8 cellular contexts compared by ENCODE assay signal in the genomic region with DNA sequence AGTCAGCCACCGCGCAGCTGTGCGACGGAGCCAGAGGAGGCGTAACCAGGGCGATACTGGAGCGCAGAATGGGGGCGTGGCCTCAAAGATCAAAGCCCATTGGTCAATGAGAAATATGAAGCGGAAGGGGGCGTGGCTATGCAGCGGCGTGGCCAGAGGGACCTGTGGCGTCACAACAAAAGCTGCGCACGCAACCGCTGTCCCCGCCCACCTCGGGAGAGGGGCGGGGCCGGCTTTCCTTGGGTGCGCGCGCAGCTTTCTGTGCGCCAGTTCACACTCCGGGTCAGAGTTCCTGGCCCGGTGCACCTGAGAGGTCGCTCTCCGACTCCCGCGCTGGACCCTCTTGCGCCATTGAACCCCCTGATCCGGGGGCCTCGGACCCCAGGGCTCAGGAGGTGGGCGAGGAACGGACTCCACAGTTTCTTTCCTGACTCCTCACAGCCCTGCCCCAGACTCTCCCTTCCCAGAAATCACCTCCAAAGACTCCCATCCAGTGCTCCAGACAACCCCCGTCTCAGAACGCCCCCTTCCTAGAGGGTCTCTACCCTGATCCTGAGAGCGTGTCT. TPM values are rescaled to one million over a fixed set of nuclear protein-coding genes. Genes with fewer than 3 reads are reported as not detected.
DNase-seq lines count a peak whose midpoint lies in the region; TF ChIP-seq lines count a peak whose summit lies in the region.

A gene (plus strand): TSS at position 269 of the 566 bp plus-strand sequence.

- peak within 1 kb of the TSS; percentile 65 to 95 for H3K4me3 ChIP-seq in neuronal stem cell (ENCODE audit: low read length in 2 of 2)
- peak within 1 kb of the TSS; percentile 85 to 97 (median 88) for H3K4me3 ChIP-seq in subcutaneous abdominal adipose tissue (ENCODE audit: low read depth in 1 of 5, low read length in 5 of 5)

- peaks cover 29% of the 10 kb centered on the region for H3K36me3 Mint-ChIP-seq in HFFc6 (ENCODE audit: low read depth)

- peak within 1 kb of the TSS; percentile 99 for H2AK5ac ChIP-seq in neuronal stem cell (ENCODE audit: low read depth, low read length)

- peaks cover 3% of the 10 kb centered on the region for H3K79me1 ChIP-seq in neuronal stem cell (ENCODE audit: low read depth, low read length)

- peak within 1 kb of the TSS; percentile 57 for H3K14ac ChIP-seq in neuronal stem cell (ENCODE audit: low read length)

- peak within 1 kb of the TSS; percentile 95 for H3K4me2 ChIP-seq in neuronal stem cell (ENCODE audit: insufficient read depth, low read length, poor library complexity, severe bottlenecking)

- no peaks in the 10 kb centered on the region for H3K9me3 Mint-ChIP-seq in HFFc6

- H3K27me3 ChIP-seq in neuronal stem cell (ENCODE audit: control insufficient read depth in 3 of 3, insufficient read depth in 3 of 3, low read depth in 1 of 3, low read length in 3 of 3) (peaks cover 0 to 2% (median 0%) of the 10 kb centered on the region in 3 experiments), subcutaneous abdominal adipose tissue (ENCODE audit: control insufficient read depth in 5 of 5, insufficient read depth in 4 of 5, low read length in 5 of 5) (no peaks in the 10 kb centered on the region)

- peak within 1 kb of the TSS; percentile 12 for H2BK120ac ChIP-seq in neuronal stem cell (ENCODE audit: low read depth, low read length)

- H3K4ac ChIP-seq in neuronal stem cell (ENCODE audit: low read length), result no peak within 1 kb of the TSS

- peak within 1 kb of the TSS; percentile 94 for H3K27ac Mint-ChIP-seq in HFFc6

- H3K18ac ChIP-seq in neuronal stem cell (ENCODE audit: low read length), result peak within 1 kb of the TSS; percentile 92

- H3K23ac ChIP-seq in neuronal stem cell (ENCODE audit: low read depth, low read length, poor library complexity), result peak within 1 kb of the TSS; percentile 100

- H4K91ac ChIP-seq in neuronal stem cell (ENCODE audit: low read depth, low read length, poor library complexity), result no peak within 1 kb of the TSS

- H3K36me3 ChIP-seq in neuronal stem cell (replicated peaks in 1 of 2; ENCODE audit: control insufficient read depth in 2 of 2, insufficient read depth in 2 of 2, low read length in 2 of 2) (peaks cover 4 to 24% of the 10 kb centered on the region in 2 donors), subcutaneous abdominal adipose tissue (ENCODE audit: control insufficient read depth in 5 of 5, insufficient read depth in 5 of 5, low read length in 5 of 5) (peaks cover 0 to 21% (median 19%) of the 10 kb centered on the region in 5 donors)

- H3K27ac ChIP-seq in neuronal stem cell (replicated peaks; ENCODE audit: low read length) (peak within 1 kb of the TSS; percentile 51), subcutaneous abdominal adipose tissue (ENCODE audit: low read depth, low read length) (peak within 1 kb of the TSS; percentile 80)

- peak within 1 kb of the TSS; percentile 83 for H2BK5ac ChIP-seq in neuronal stem cell (ENCODE audit: low read length)

- in situ Hi-C loops in SK-MEL-5 (cut with HindIII; ENCODE audit: low pct_unique_long_range_greater_than_20kb, low sequenced_read_pairs), result no loop called here

- H2BK12ac ChIP-seq in neuronal stem cell (ENCODE audit: low read length), result no peak within 1 kb of the TSS

- H3K27me3 Mint-ChIP-seq in HFFc6 (ENCODE audit: insufficient read depth), result peaks cover 15% of the 10 kb centered on the region

- H2BK15ac ChIP-seq in neuronal stem cell (ENCODE audit: low read length), result peak within 1 kb of the TSS; percentile 38

- peak within 1 kb of the TSS; percentile 97 for H2AFZ ChIP-seq in neuronal stem cell (ENCODE audit: low read length)

- no peak within 1 kb of the TSS for H4K8ac ChIP-seq in neuronal stem cell (ENCODE audit: low read depth, low read length)

- H3K9ac ChIP-seq in neuronal stem cell (ENCODE audit: low read depth, low read length, poor library complexity), result peak within 1 kb of the TSS; percentile 89
- H3K9ac ChIP-seq in subcutaneous abdominal adipose tissue (ENCODE audit: low read length in 5 of 5), result peak within 1 kb of the TSS; percentile 66 to 92 (median 90)

- H3K4me1 Mint-ChIP-seq in HFFc6 (ENCODE audit: low read depth), result peaks cover 28% of the 10 kb centered on the region

- no CpG with 5 or more reads among the region's 38 CpGs for WGBS in neuronal stem cell (ENCODE audit: extremely low coverage in 2 of 2, insufficient read length in 2 of 2, insufficient replicate concordance in 1 of 2), 2 donors

- H3K4me1 ChIP-seq in neuronal stem cell (ENCODE audit: control insufficient read depth in 2 of 2, insufficient read depth in 1 of 2, low read depth in 1 of 2, low read length in 2 of 2) (peaks cover 7% of the 10 kb centered on the region in 2 donors), subcutaneous abdominal adipose tissue (ENCODE audit: control insufficient read depth in 5 of 5, insufficient read depth in 5 of 5, low read length in 5 of 5) (peaks cover 1 to 42% (median 31%) of the 10 kb centered on the region in 5 donors)

- H3K9me3 ChIP-seq in neuronal stem cell (replicated peaks in 1 of 2; ENCODE audit: control insufficient read depth in 2 of 2, insufficient read depth in 1 of 2, low read depth in 1 of 2, low read length in 2 of 2) (no peaks in the 10 kb centered on the region), subcutaneous abdominal adipose tissue (ENCODE audit: control insufficient read depth in 5 of 5, low read length in 5 of 5) (no peaks in the 10 kb centered on the region)

- DNase-seq in GM04504 (ENCODE audit: low read depth), result peak; percentile 98
- DNase-seq in HFFc6, result peak; percentile 100
- DNase-seq in NAMALWA (ENCODE audit: low spot score), result peak; percentile 100
- peak; percentile 99 for DNase-seq in SK-MEL-5 (ENCODE audit: low read depth, low spot score)
- DNase-seq in activated naive CD4-positive, alpha-beta T cell treated with Interleukin-2 at 50 U/mL for 16 hours, result peak; percentile 99
- DNase-seq in foreskin melanocyte, result peak; percentile 96
- peak; percentile 100 for DNase-seq in neuronal stem cell (ENCODE audit: low spot score)

- peak within 1 kb of the TSS; percentile 99 for H3K4me3 Mint-ChIP-seq in HFFc6

- TF ChIP-seq CTCF in HFFc6 (IDR thresholded peaks at IDR 0.05), result no peak

RNA-seq across cellular contexts. Expression of the gene that starts here (rescaled TPM):
- total RNA-seq in HFFc6 (2021; fragmentation: NEBNext Ultra II Directional; extraction: Animal tissue kit (Norgen Biotek cat#: 25700)), result 10 to 100 TPM; 40.7 to 46.7 (median 41.9) TPM
- 39.2 and 42.2 TPM in 2 replicates for total RNA-seq in SK-MEL-5 (2014; rRNA removed; shearing (Covaris generic))
- 44.3 and 51.4 TPM in 2 replicates for polyA plus RNA-seq in SK-MEL-5 (2015; cell fraction: cytosol; rRNA removed)
- 4.1 and 14.3 TPM in 2 replicates for polyA plus RNA-seq in SK-MEL-5 (2015; cell fraction: nucleus; rRNA removed)
- 21.5 TPM for polyA plus RNA-seq in neuronal stem cell (2013, experiment 1 of 2)
- polyA plus RNA-seq in neuronal stem cell (2013, experiment 2 of 2), result 21.5 TPM

Comparison
In these comparisons a context has a peak if more than half of its experiments do, and no peak if none do; other contexts are left out.
1. Peak in every context shown above with its lines: DNase-seq, H3K4me3 ChIP-seq and H3K27ac ChIP-seq.